1 cellular context compared by ENCODE assay signal in the genomic region with DNA sequence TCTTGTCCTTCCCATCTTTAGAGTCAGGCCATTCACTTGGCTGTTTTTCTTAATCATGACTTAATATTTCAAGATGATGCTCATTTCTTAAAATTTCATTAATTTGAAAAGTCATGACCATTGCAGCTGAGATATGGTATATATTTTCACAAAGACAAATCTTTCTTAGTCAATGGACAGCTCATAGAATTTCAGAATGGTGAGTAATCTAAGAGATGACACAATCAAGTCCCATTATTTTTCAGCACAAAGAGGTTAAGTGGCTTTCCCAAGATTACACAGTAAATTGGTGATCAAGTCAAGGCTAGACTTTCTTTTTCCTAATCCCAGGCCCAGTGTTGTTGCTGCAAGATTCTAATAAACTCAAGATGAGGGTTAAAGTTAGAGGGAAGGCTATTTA.
TF ChIP-seq lines count a peak whose summit lies in the region.

No MANE protein-coding gene starts in this region.

TF ChIP-seq in SK-N-SH treated with all-trans-retinoic acid at 6 μM for 48 hours, 23 proteins besides CTCF, POLR2A, EP300 and RAD21:
- TF ChIP-seq, protein P1, sequence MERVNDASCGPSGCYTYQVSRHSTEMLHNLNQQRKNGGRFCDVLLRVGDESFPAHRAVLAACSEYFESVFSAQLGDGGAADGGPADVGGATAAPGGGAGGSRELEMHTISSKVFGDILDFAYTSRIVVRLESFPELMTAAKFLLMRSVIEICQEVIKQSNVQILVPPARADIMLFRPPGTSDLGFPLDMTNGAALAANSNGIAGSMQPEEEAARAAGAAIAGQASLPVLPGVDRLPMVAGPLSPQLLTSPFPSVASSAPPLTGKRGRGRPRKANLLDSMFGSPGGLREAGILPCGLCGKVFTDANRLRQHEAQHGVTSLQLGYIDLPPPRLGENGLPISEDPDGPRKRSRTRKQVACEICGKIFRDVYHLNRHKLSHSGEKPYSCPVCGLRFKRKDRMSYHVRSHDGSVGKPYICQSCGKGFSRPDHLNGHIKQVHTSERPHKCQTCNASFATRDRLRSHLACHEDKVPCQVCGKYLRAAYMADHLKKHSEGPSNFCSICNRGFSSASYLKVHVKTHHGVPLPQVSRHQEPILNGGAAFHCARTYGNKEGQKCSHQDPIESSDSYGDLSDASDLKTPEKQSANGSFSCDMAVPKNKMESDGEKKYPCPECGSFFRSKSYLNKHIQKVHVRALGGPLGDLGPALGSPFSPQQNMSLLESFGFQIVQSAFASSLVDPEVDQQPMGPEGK (CRISPR knock-in tag; IDR thresholded peaks at IDR 0.05; ENCODE audit: borderline replicate concordance) = no peak
- TF ChIP-seq ZNF565 (CRISPR knock-in tag; conservative IDR thresholded peaks at IDR 0.05; ENCODE audit: low read depth) = no peak
- no peak for TF ChIP-seq TOX (CRISPR knock-in tag; IDR thresholded peaks at IDR 0.05; ENCODE audit: borderline replicate concordance)
- TF ChIP-seq, protein P2, sequence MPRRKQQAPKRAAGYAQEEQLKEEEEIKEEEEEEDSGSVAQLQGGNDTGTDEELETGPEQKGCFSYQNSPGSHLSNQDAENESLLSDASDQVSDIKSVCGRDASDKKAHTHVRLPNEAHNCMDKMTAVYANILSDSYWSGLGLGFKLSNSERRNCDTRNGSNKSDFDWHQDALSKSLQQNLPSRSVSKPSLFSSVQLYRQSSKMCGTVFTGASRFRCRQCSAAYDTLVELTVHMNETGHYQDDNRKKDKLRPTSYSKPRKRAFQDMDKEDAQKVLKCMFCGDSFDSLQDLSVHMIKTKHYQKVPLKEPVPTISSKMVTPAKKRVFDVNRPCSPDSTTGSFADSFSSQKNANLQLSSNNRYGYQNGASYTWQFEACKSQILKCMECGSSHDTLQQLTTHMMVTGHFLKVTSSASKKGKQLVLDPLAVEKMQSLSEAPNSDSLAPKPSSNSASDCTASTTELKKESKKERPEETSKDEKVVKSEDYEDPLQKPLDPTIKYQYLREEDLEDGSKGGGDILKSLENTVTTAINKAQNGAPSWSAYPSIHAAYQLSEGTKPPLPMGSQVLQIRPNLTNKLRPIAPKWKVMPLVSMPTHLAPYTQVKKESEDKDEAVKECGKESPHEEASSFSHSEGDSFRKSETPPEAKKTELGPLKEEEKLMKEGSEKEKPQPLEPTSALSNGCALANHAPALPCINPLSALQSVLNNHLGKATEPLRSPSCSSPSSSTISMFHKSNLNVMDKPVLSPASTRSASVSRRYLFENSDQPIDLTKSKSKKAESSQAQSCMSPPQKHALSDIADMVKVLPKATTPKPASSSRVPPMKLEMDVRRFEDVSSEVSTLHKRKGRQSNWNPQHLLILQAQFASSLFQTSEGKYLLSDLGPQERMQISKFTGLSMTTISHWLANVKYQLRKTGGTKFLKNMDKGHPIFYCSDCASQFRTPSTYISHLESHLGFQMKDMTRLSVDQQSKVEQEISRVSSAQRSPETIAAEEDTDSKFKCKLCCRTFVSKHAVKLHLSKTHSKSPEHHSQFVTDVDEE (CRISPR knock-in tag; IDR thresholded peaks at IDR 0.05) = no peak
- TF ChIP-seq, protein P3, sequence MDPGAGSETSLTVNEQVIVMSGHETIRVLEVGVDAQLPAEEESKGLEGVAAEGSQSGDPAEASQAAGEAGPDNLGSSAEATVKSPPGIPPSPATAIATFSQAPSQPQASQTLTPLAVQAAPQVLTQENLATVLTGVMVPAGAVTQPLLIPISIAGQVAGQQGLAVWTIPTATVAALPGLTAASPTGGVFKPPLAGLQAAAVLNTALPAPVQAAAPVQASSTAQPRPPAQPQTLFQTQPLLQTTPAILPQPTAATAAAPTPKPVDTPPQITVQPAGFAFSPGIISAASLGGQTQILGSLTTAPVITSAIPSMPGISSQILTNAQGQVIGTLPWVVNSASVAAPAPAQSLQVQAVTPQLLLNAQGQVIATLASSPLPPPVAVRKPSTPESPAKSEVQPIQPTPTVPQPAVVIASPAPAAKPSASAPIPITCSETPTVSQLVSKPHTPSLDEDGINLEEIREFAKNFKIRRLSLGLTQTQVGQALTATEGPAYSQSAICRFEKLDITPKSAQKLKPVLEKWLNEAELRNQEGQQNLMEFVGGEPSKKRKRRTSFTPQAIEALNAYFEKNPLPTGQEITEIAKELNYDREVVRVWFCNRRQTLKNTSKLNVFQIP (CRISPR knock-in tag; IDR thresholded peaks at IDR 0.05; ENCODE audit: borderline replicate concordance, low read depth) = no peak
- no peak for TF ChIP-seq ZC3H10 (CRISPR knock-in tag; IDR thresholded peaks at IDR 0.05)
- TF ChIP-seq ZFP3 (CRISPR knock-in tag; IDR thresholded peaks at IDR 0.05) = 0 out of 2 replicates have a peak, but pooled peaks have one; percentile 39
- TF ChIP-seq GLIS3 (CRISPR knock-in tag; IDR thresholded peaks at IDR 0.05) = no peak
- peak; percentile 96 for TF ChIP-seq ISL1 (CRISPR knock-in tag; IDR thresholded peaks at IDR 0.05)
- TF ChIP-seq, protein P4, sequence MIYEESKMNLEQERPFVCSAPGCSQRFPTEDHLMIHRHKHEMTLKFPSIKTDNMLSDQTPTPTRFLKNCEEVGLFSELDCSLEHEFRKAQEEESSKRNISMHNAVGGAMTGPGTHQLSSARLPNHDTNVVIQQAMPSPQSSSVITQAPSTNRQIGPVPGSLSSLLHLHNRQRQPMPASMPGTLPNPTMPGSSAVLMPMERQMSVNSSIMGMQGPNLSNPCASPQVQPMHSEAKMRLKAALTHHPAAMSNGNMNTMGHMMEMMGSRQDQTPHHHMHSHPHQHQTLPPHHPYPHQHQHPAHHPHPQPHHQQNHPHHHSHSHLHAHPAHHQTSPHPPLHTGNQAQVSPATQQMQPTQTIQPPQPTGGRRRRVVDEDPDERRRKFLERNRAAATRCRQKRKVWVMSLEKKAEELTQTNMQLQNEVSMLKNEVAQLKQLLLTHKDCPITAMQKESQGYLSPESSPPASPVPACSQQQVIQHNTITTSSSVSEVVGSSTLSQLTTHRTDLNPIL (CRISPR knock-in tag; IDR thresholded peaks at IDR 0.05; ENCODE audit: low read depth) = peak; percentile 65; the same call in 1 of the 2 replicates
- TF ChIP-seq OSR1 (CRISPR knock-in tag; IDR thresholded peaks at IDR 0.05) = no peak
- TF ChIP-seq BACH2 (CRISPR knock-in tag; IDR thresholded peaks at IDR 0.05; ENCODE audit: borderline replicate concordance) = no peak
- TF ChIP-seq TCF4 (CRISPR knock-in tag; IDR thresholded peaks at IDR 0.05; ENCODE audit: borderline replicate concordance) = no peak
